2 cellular contexts compared by ENCODE assay signal in the genomic region with DNA sequence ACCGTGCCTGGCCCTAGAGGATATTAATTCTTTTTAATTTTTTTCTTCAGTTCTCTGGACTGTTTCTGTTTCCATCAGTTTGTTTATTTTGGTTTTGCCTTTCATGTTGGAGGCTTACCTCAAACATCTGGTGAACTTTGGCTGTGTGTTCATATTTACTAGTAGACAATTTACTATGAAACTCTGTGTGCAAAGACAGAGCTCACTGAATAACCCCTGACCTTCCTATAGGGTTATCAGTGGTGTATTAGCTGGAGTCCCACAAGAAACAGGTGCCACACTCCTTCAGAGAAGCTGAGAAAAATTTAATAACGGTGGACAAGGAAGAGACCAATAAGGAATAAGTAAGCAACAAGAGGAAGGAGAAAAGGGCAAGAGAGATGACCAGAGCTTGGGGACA.
TF ChIP-seq lines count a peak whose summit lies in the region.

No MANE protein-coding gene starts in this region.

TF ChIP-seq in IMR-90, 13 proteins besides CTCF, POLR2A, EP300 and RAD21:
- TF ChIP-seq ELK1 (IDR thresholded peaks at IDR 0.05; ENCODE audit: borderline replicate concordance, low read depth, low read length) (no peak), SMC3 (IDR thresholded peaks at IDR 0.05; ENCODE audit: low read depth, low read length) (no peak), CEBPB (IDR thresholded peaks at IDR 0.05; ENCODE audit: low read depth, low read length) (no peak), CHD1 (IDR thresholded peaks at IDR 0.05; ENCODE audit: low read depth, low read length) (no peak), NFE2L2 (IDR thresholded peaks at IDR 0.05; ENCODE audit: low read depth, low read length) (no peak), MXI1 (IDR thresholded peaks at IDR 0.05; ENCODE audit: borderline replicate concordance, low read depth, low read length) (no peak), FOS (IDR thresholded peaks at IDR 0.05; ENCODE audit: low read depth, low read length) (no peak), MAFK (IDR thresholded peaks at IDR 0.05; ENCODE audit: low read depth, low read length) (no peak), RFX5 (IDR thresholded peaks at IDR 0.05; ENCODE audit: low read depth, low read length) (no peak), RCOR1 (IDR thresholded peaks at IDR 0.05; ENCODE audit: insufficient replicate concordance, low read length) (no peak), BHLHE40 (IDR thresholded peaks at IDR 0.05; ENCODE audit: low read depth, low read length) (no peak), MAZ (IDR thresholded peaks at IDR 0.05; ENCODE audit: borderline replicate concordance, low read depth, low read length) (no peak)
- TF ChIP-seq, protein P1, sequence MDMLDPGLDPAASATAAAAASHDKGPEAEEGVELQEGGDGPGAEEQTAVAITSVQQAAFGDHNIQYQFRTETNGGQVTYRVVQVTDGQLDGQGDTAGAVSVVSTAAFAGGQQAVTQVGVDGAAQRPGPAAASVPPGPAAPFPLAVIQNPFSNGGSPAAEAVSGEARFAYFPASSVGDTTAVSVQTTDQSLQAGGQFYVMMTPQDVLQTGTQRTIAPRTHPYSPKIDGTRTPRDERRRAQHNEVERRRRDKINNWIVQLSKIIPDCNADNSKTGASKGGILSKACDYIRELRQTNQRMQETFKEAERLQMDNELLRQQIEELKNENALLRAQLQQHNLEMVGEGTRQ (IDR thresholded peaks at IDR 0.05; ENCODE audit: low read depth, low read length): no peak

TF ChIP-seq in HepG2, 621 proteins besides CTCF, POLR2A, EP300 and RAD21 (continues in another document):
- TF ChIP-seq POLR2AphosphoS2 (IDR thresholded peaks at IDR 0.05; ENCODE audit: low read depth, low read length): no peak
- TF ChIP-seq ZNF558 (CRISPR knock-in tag; IDR thresholded peaks at IDR 0.05; ENCODE audit: borderline replicate concordance): no peak
- no peak for TF ChIP-seq ZNF562 (CRISPR knock-in tag; IDR thresholded peaks at IDR 0.05; ENCODE audit: borderline replicate concordance)
- no peak for TF ChIP-seq HIVEP1 (CRISPR knock-in tag; IDR thresholded peaks at IDR 0.05)
- TF ChIP-seq NFIB (CRISPR knock-in tag; IDR thresholded peaks at IDR 0.05; ENCODE audit: borderline replicate concordance): no peak
- no peak for TF ChIP-seq NR1H2 (CRISPR knock-in tag; IDR thresholded peaks at IDR 0.05; ENCODE audit: borderline replicate concordance, low read depth)
- TF ChIP-seq ZFP82 (CRISPR knock-in tag; IDR thresholded peaks at IDR 0.05; ENCODE audit: borderline replicate concordance): no peak
- TF ChIP-seq, protein P2, sequence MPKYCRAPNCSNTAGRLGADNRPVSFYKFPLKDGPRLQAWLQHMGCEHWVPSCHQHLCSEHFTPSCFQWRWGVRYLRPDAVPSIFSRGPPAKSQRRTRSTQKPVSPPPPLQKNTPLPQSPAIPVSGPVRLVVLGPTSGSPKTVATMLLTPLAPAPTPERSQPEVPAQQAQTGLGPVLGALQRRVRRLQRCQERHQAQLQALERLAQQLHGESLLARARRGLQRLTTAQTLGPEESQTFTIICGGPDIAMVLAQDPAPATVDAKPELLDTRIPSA (CRISPR knock-in tag; IDR thresholded peaks at IDR 0.05; ENCODE audit: borderline replicate concordance): no peak
- TF ChIP-seq ZSCAN9 (CRISPR knock-in tag; IDR thresholded peaks at IDR 0.05; ENCODE audit: borderline replicate concordance): no peak; the same call in 1 of the 2 replicates
- TF ChIP-seq HDAC1 (CRISPR knock-in tag; IDR thresholded peaks at IDR 0.05): peak; percentile 91
- TF ChIP-seq, protein P3, sequence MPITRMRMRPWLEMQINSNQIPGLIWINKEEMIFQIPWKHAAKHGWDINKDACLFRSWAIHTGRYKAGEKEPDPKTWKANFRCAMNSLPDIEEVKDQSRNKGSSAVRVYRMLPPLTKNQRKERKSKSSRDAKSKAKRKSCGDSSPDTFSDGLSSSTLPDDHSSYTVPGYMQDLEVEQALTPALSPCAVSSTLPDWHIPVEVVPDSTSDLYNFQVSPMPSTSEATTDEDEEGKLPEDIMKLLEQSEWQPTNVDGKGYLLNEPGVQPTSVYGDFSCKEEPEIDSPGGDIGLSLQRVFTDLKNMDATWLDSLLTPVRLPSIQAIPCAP (CRISPR knock-in tag; IDR thresholded peaks at IDR 0.05; ENCODE audit: low read depth): no peak
- TF ChIP-seq MYC (CRISPR knock-in tag; IDR thresholded peaks at IDR 0.05; ENCODE audit: borderline replicate concordance): no peak
- no peak for TF ChIP-seq DNMT1 (CRISPR knock-in tag; IDR thresholded peaks at IDR 0.05)
- TF ChIP-seq, protein P4, sequence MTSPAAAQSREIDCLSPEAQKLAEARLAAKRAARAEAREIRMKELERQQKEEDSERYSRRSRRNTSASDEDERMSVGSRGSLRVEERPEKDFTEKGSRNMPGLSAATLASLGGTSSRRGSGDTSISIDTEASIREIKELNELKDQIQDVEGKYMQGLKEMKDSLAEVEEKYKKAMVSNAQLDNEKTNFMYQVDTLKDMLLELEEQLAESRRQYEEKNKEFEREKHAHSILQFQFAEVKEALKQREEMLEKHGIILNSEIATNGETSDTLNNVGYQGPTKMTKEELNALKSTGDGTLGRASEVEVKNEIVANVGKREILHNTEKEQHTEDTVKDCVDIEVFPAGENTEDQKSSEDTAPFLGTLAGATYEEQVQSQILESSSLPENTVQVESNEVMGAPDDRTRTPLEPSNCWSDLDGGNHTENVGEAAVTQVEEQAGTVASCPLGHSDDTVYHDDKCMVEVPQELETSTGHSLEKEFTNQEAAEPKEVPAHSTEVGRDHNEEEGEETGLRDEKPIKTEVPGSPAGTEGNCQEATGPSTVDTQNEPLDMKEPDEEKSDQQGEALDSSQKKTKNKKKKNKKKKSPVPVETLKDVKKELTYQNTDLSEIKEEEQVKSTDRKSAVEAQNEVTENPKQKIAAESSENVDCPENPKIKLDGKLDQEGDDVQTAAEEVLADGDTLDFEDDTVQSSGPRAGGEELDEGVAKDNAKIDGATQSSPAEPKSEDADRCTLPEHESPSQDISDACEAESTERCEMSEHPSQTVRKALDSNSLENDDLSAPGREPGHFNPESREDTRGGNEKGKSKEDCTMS (CRISPR knock-in tag; conservative IDR thresholded peaks at IDR 0.05): no peak
- TF ChIP-seq ZNF776 (CRISPR knock-in tag; IDR thresholded peaks at IDR 0.05): no peak
- TF ChIP-seq ZNF883 (CRISPR knock-in tag; IDR thresholded peaks at IDR 0.05; ENCODE audit: not compliant biosample characterization): no peak
- no peak; the same call in 1 of the 2 replicates for TF ChIP-seq MTA1 (CRISPR knock-in tag; IDR thresholded peaks at IDR 0.05; ENCODE audit: borderline replicate concordance)
- TF ChIP-seq PTBP1 (IDR thresholded peaks at IDR 0.05; ENCODE audit: low read depth, low read length, poor library complexity, severe bottlenecking): no peak
- TF ChIP-seq ZNF788 (CRISPR knock-in tag; IDR thresholded peaks at IDR 0.05; ENCODE audit: borderline replicate concordance): no peak
- no peak for TF ChIP-seq ZBTB7A (CRISPR knock-in tag; IDR thresholded peaks at IDR 0.05)
- TF ChIP-seq HNF1B (CRISPR knock-in tag; IDR thresholded peaks at IDR 0.05): peak; percentile 45; the same call in 1 of the 2 replicates
- no peak for TF ChIP-seq KMT2B (CRISPR knock-in tag; IDR thresholded peaks at IDR 0.05)
- TF ChIP-seq HCFC1 (IDR thresholded peaks at IDR 0.05; ENCODE audit: low read depth, low read length): no peak
- TF ChIP-seq THYN1 (CRISPR knock-in tag; IDR thresholded peaks at IDR 0.05; ENCODE audit: borderline replicate concordance, low read depth): no peak
- TF ChIP-seq IRF9 (CRISPR knock-in tag; IDR thresholded peaks at IDR 0.05; ENCODE audit: borderline replicate concordance): no peak
- no peak for TF ChIP-seq ZNF781 (CRISPR knock-in tag; IDR thresholded peaks at IDR 0.05; ENCODE audit: borderline replicate concordance, not compliant biosample characterization)
- no peak for TF ChIP-seq ZHX1 (CRISPR knock-in tag; IDR thresholded peaks at IDR 0.05; ENCODE audit: low read depth)
- TF ChIP-seq, protein P5, sequence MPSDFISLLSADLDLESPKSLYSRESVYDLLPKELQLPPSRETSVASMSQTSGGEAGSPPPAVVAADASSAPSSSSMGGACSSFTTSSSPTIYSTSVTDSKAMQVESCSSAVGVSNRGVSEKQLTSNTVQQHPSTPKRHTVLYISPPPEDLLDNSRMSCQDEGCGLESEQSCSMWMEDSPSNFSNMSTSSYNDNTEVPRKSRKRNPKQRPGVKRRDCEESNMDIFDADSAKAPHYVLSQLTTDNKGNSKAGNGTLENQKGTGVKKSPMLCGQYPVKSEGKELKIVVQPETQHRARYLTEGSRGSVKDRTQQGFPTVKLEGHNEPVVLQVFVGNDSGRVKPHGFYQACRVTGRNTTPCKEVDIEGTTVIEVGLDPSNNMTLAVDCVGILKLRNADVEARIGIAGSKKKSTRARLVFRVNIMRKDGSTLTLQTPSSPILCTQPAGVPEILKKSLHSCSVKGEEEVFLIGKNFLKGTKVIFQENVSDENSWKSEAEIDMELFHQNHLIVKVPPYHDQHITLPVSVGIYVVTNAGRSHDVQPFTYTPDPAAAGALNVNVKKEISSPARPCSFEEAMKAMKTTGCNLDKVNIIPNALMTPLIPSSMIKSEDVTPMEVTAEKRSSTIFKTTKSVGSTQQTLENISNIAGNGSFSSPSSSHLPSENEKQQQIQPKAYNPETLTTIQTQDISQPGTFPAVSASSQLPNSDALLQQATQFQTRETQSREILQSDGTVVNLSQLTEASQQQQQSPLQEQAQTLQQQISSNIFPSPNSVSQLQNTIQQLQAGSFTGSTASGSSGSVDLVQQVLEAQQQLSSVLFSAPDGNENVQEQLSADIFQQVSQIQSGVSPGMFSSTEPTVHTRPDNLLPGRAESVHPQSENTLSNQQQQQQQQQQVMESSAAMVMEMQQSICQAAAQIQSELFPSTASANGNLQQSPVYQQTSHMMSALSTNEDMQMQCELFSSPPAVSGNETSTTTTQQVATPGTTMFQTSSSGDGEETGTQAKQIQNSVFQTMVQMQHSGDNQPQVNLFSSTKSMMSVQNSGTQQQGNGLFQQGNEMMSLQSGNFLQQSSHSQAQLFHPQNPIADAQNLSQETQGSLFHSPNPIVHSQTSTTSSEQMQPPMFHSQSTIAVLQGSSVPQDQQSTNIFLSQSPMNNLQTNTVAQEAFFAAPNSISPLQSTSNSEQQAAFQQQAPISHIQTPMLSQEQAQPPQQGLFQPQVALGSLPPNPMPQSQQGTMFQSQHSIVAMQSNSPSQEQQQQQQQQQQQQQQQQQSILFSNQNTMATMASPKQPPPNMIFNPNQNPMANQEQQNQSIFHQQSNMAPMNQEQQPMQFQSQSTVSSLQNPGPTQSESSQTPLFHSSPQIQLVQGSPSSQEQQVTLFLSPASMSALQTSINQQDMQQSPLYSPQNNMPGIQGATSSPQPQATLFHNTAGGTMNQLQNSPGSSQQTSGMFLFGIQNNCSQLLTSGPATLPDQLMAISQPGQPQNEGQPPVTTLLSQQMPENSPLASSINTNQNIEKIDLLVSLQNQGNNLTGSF (CRISPR knock-in tag; IDR thresholded peaks at IDR 0.05): no peak
- TF ChIP-seq, protein P6, sequence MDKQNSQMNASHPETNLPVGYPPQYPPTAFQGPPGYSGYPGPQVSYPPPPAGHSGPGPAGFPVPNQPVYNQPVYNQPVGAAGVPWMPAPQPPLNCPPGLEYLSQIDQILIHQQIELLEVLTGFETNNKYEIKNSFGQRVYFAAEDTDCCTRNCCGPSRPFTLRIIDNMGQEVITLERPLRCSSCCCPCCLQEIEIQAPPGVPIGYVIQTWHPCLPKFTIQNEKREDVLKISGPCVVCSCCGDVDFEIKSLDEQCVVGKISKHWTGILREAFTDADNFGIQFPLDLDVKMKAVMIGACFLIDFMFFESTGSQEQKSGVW (CRISPR knock-in tag; IDR thresholded peaks at IDR 0.05; ENCODE audit: borderline replicate concordance): no peak
- no peak for TF ChIP-seq SRSF4 (IDR thresholded peaks at IDR 0.05; ENCODE audit: low read depth, low read length, poor library complexity, severe bottlenecking)
- TF ChIP-seq, protein P7, sequence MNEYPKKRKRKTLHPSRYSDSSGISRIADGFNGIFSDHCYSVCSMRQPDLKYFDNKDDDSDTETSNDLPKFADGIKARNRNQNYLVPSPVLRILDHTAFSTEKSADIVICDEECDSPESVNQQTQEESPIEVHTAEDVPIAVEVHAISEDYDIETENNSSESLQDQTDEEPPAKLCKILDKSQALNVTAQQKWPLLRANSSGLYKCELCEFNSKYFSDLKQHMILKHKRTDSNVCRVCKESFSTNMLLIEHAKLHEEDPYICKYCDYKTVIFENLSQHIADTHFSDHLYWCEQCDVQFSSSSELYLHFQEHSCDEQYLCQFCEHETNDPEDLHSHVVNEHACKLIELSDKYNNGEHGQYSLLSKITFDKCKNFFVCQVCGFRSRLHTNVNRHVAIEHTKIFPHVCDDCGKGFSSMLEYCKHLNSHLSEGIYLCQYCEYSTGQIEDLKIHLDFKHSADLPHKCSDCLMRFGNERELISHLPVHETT (CRISPR knock-in tag; conservative IDR thresholded peaks at IDR 0.05): no peak
